ENCODE assay signal across 8 cellular contexts in the genomic region with DNA sequence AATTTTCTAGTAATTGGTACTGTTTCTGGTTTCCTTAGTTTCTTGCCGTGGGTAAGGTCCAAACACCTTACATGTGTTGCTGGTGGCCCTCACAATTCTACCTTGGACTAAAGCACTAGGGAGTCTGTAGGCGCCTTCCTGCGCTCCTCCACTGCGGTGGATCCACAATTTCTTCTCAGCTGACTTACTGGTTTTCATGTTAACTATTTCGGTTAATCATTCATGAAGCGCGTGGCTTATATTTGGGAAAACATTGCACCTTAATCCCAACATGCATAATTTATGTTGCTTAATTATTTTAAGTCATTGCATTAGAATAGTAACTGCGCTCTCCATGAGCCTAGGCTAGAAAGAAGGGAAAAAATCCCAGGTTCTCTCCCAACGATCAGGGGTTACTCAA. TPM values are rescaled to one million over a fixed set of nuclear protein-coding genes. Genes with fewer than 3 reads are reported as not detected.
A peak's percentile ranks its signal among the peaks of the same experiment; 100 is the strongest.
DNase-seq lines count a peak whose midpoint lies in the region; FAIRE-seq and TF ChIP-seq lines count a peak whose summit lies in the region.

No MANE protein-coding gene starts in this region.

- H3K4me3 Mint-ChIP-seq in astrocyte (ENCODE audit: unreplicated experiment), result peak overlapping the region; percentile 88

- peaks cover 34% of the 10 kb centered on the region for H3K79me2 ChIP-seq in ACC112 (ENCODE audit: control insufficient read depth, insufficient read depth, low read length, unreplicated experiment)
- peaks cover 42% of the 10 kb centered on the region for H3K79me2 ChIP-seq in astrocyte (ENCODE audit: insufficient read depth, low read length)

- peaks cover 10% of the 10 kb centered on the region for H3K4me1 Mint-ChIP-seq in astrocyte (ENCODE audit: low read depth, unreplicated experiment)

- H3K9ac ChIP-seq in astrocyte (ENCODE audit: low read length) (peak overlapping the region; percentile 97), liver (ENCODE audit: low read depth in 1 of 2, low read length in 2 of 2) (peak overlapping the region; percentile 67 to 95)

- no peak for TF ChIP-seq RAD21 in liver (IDR thresholded peaks at IDR 0.05)

- H3K36me3 ChIP-seq in ACC112 (ENCODE audit: insufficient read depth, low read length), result peaks cover 3% of the 10 kb centered on the region; the same call in 1 of the 2 replicates
- no peaks in the 10 kb centered on the region for H3K36me3 ChIP-seq in astrocyte (ENCODE audit: insufficient read depth, low read length)
- H3K36me3 ChIP-seq in liver (ENCODE audit: control insufficient read depth in 4 of 4, insufficient read depth in 3 of 4, low read depth in 1 of 4, low read length in 3 of 4), result no peaks in the 10 kb centered on the region
- no peaks in the 10 kb centered on the region for H3K36me3 ChIP-seq in tibial nerve

- FAIRE-seq in astrocyte (lab: Jason Lieb, UNC), result no peak

- no peak for TF ChIP-seq CTCF in HL-60 (IDR thresholded peaks at IDR 0.05; ENCODE audit: insufficient read depth, low read length)
- TF ChIP-seq CTCF in astrocyte (IDR thresholded peaks at IDR 0.05; ENCODE audit: insufficient read depth, low read depth, low read length), result no peak
- no peak for TF ChIP-seq CTCF in liver (IDR thresholded peaks at IDR 0.05; ENCODE audit: low read depth, low read length, missing input control)
- TF ChIP-seq CTCF in tibial nerve (IDR thresholded peaks at IDR 0.05), result no peak

- no peaks in the 10 kb centered on the region for H3K36me3 Mint-ChIP-seq in astrocyte (ENCODE audit: low read depth, unreplicated experiment)

- no peak for TF ChIP-seq POLR2A in tibial nerve (IDR thresholded peaks at IDR 0.05)

- peak overlapping the region; percentile 97 for H3K4me2 ChIP-seq in astrocyte (ENCODE audit: low read length)

- peak overlapping the region; percentile 87 for H3K27ac ChIP-seq in ACC112 (ENCODE audit: low read depth, low read length)
- H3K27ac ChIP-seq in HL-60 (replicated peaks), result peak overlapping the region; percentile 88
- peak overlapping the region; percentile 96 for H3K27ac ChIP-seq in astrocyte (ENCODE audit: low read depth, low read length)
- peak overlapping the region; percentile 95 to 97 for H3K27ac ChIP-seq in liver (ENCODE audit: low read depth in 1 of 2, low read length in 2 of 2)
- peak overlapping the region; percentile 87 to 96 (median 94) for H3K27ac ChIP-seq in tibial nerve

- H3K9me3 ChIP-seq in astrocyte (ENCODE audit: insufficient read depth, low read depth, low read length) (no peaks in the 10 kb centered on the region), liver (ENCODE audit: control insufficient read depth in 4 of 4, low read length in 3 of 4) (no peaks in the 10 kb centered on the region), tibial nerve (no peaks in the 10 kb centered on the region)

- DNase-seq in HL-60 (ENCODE audit: low read depth in 1 of 2, low spot score in 1 of 2) (no peak), astrocyte (ENCODE audit: low read depth) (peak; percentile 2), tibial nerve (ENCODE audit: low spot score in 2 of 2) (no peak), UCSD-AML1 (lab: John Stamatoyannopoulos, UW; ENCODE audit: unreplicated experiment) (no peak), cerebellar cortex (ENCODE audit: low spot score) (no peak)
- no peak for DNase-seq in stimulated activated CD8-positive, alpha-beta memory T cell treated with anti-CD3 and anti-CD28 coated beads, Interleukin-4, amount 100 ng/mL, for 48 hours

- H3K27me3 ChIP-seq in ACC112 (ENCODE audit: insufficient read depth, low read length) (peaks cover 24% of the 10 kb centered on the region; the same call in 1 of the 2 replicates), HL-60 (ENCODE audit: insufficient read depth, poor library complexity, severe bottlenecking) (no peaks in the 10 kb centered on the region), astrocyte (ENCODE audit: insufficient read depth, low read length) (no peaks in the 10 kb centered on the region), liver (ENCODE audit: control insufficient read depth in 4 of 4, insufficient read depth in 4 of 4, low read length in 3 of 4) (no peaks in the 10 kb centered on the region), tibial nerve (no peaks in the 10 kb centered on the region)

- H3K4me3 ChIP-seq in ACC112 (ENCODE audit: low read depth, low read length), result peak overlapping the region; percentile 97
- peak overlapping the region; percentile 91 for H3K4me3 ChIP-seq in HL-60 (replicated peaks; ENCODE audit: insufficient read depth, low read length)
- H3K4me3 ChIP-seq in astrocyte (ENCODE audit: insufficient read depth, low read depth, low read length), result peak overlapping the region; percentile 92
- H3K4me3 ChIP-seq in liver (ENCODE audit: low read depth in 1 of 3, low read length in 3 of 3), result peak overlapping the region; percentile 82 to 95 (median 83)
- peak overlapping the region; percentile 72 to 86 (median 85) for H3K4me3 ChIP-seq in tibial nerve

- TF ChIP-seq EP300 in tibial nerve (IDR thresholded peaks at IDR 0.05), result no peak

- peak overlapping the region; percentile 95 for H3K27ac Mint-ChIP-seq in astrocyte (ENCODE audit: unreplicated experiment)

- H3K4me1 ChIP-seq in ACC112 (ENCODE audit: control insufficient read depth, insufficient read depth, low read length, unreplicated experiment) (peaks cover 21% of the 10 kb centered on the region), astrocyte (ENCODE audit: insufficient read depth, low read length) (peaks cover 11% of the 10 kb centered on the region), liver (ENCODE audit: control insufficient read depth in 4 of 4, insufficient read depth in 4 of 4, low read length in 3 of 4) (peaks cover 0 to 27% (median 16%) of the 10 kb centered on the region in 4 donors), tibial nerve (peaks cover 0 to 62% (median 19%) of the 10 kb centered on the region in 4 donors)

- peak overlapping the region; percentile 84 for H2AFZ ChIP-seq in ACC112 (ENCODE audit: low read length, unreplicated experiment)
- H2AFZ ChIP-seq in astrocyte (ENCODE audit: low read depth, low read length), result peak overlapping the region; percentile 86

- H4K20me1 ChIP-seq in astrocyte (ENCODE audit: insufficient read depth, low read length), result peaks cover 26% of the 10 kb centered on the region

- peaks cover 2% of the 10 kb centered on the region for H3K27me3 Mint-ChIP-seq in astrocyte (ENCODE audit: low read depth, unreplicated experiment)

- 9% methylated on average over 9 of the region's 9 CpGs for WGBS in liver
- WGBS in tibial nerve, 2 donors, result 9 to 17% methylated on average over 9 of the region's 9 CpGs

- H3K9me3 Mint-ChIP-seq in astrocyte (ENCODE audit: unreplicated experiment), result peaks cover 2% of the 10 kb centered on the region

TF ChIP-seq in liver, 16 proteins besides CTCF, POLR2A, EP300 and RAD21:
- TF ChIP-seq TAF1 (conservative IDR thresholded peaks at IDR 0.05) (peak; percentile 70), REST (IDR thresholded peaks at IDR 0.05) (no peak), HNF4A (conservative IDR thresholded peaks at IDR 0.05) (peak; percentile 30 to 52), YY1 (IDR thresholded peaks at IDR 0.05) (peak; percentile 51), MAX (IDR thresholded peaks at IDR 0.05) (peak; percentile 36), RXRA (IDR thresholded peaks at IDR 0.05) (no peak)

RNA-seq across cellular contexts. Expression of gene ARHGEF7, which starts 37.7 kb away (rescaled TPM):
- total RNA-seq in astrocyte (64.7 and 73.7 TPM in 2 replicates), liver (10 to 100 TPM; 23.3 to 37.5 TPM), tibial nerve (100 to 1,000 TPM in 3 of 4 donors, 10 to 100 TPM in 1; 88.7 to 119 (median 110) TPM)
- 10 to 100 TPM; 10.3 to 16.8 TPM for polyA plus RNA-seq in liver
